Comparison of ENCODE assay signal across 12 cellular contexts in the genomic region with DNA sequence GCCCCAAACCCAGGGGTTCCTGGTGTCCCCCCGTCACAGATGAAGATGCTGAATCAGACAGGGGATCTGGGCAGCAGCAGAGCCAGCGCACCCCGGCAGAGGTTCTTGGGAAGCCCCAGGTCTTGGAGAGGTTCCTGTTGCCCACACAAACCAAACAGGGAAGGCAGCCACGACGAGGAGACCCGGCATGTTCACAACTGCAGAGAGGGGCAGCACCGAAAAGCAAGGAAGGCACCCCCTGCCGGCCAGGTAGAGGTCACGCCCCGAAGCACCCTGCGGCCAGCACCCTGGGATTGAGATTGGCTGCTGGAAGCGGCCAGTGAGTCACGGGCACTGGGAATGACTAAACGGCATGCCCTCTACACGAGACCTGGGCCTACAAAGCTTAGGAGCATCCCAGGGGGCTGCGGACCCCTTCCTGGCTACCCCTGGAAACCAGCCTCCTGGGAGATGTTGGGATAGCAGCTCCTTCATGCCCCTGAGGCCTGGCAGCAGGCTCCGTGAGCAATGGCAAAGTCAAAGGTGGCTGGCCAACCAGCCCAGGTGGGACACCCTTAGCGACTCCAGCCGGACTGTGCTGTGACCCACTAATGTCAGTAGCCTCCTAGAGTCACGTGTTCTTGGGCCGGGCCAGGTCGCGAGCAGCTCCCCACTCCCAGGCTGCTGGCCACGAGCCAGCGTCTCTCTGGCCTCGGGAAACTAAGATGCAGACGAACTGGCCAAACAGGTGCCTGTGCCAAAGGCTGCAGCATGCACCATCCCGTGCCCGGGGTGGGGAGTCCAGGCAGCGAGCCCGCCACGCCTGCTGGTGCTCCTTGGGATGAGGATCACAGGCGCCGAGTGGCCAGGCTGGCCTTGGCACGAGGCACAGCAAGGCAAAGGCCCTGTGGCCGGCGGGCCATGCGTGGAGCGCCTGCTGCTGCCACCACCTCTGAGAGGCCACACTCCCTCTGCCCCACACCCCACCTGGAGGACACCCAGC. TPM values are rescaled to one million over a fixed set of nuclear protein-coding genes. Genes with fewer than 3 reads are reported as not detected.
DNase-seq lines count a peak whose midpoint lies in the region; ATAC-seq, FAIRE-seq and TF ChIP-seq lines count a peak whose summit lies in the region.
"Had no signal": no experiment of that assay in that cellular context is flagged by ENCODE, and none has a peak within 500 bp of the region (broad histone marks: within the 10 kb centered on the region; RNA-seq: fewer than 3 reads in every experiment).

No MANE protein-coding gene starts in this region.

- H3K9me1 ChIP-seq in K562 (ENCODE audit: control insufficient read depth, insufficient read depth, low read length) (peaks cover 27% of the 10 kb centered on the region), keratinocyte (ENCODE audit: control insufficient read depth, extremely low read depth, insufficient read depth, low read length) (peaks cover 9% of the 10 kb centered on the region)

- in situ Hi-C loops in K562 (cut with MboI): no loop called here

- TF ChIP-seq CTCF in K562 (IDR thresholded peaks at IDR 0.05 in 2 of 3, conservative IDR thresholded peaks at IDR 0.05 in 1 of 3; ENCODE audit: insufficient read depth in 2 of 3, low read depth in 1 of 3, low read length in 3 of 3) (no peak), keratinocyte (optimal IDR thresholded peaks at IDR 0.05 in 1 of 3, IDR thresholded peaks at IDR 0.05 in 1 of 3, conservative IDR thresholded peaks at IDR 0.05 in 1 of 3; ENCODE audit: extremely low read depth in 1 of 3, insufficient read depth in 2 of 3, low read length in 3 of 3) (peak; percentile 16 to 46 (median 46)), stomach (IDR thresholded peaks at IDR 0.05) (peak in 1 of 7 experiments; percentile 6)

- H3K79me2 ChIP-seq in K562 (ENCODE audit: control insufficient read depth, insufficient read depth, low read length) (peaks cover 95% of the 10 kb centered on the region), keratinocyte (ENCODE audit: control insufficient read depth, insufficient read depth, low read length) (peaks cover 66% of the 10 kb centered on the region)

- POLR2A ChIA-PET in K562 (lab: Yijun Ruan, JAX): interaction anchor here (0.6 kb wide), 1 partner anchor 158 kb away, joined by 3 read pairs; no protein-coding TSS in a partner anchor

- H3K9ac ChIP-seq in K562 (ENCODE audit: insufficient read depth in 1 of 2, low read depth in 2 of 2, low read length in 2 of 2) (peak overlapping the region in 1 of 2 experiments; percentile 69; a peak in 1 of 4 replicates), keratinocyte (ENCODE audit: control insufficient read depth, extremely low read depth, insufficient read depth, low read length) (peak overlapping the region; percentile 22)

- H3K9me3 ChIP-seq in K562 (replicated peaks; ENCODE audit: control insufficient read depth, insufficient read depth, low read depth, low read length): no peaks in the 10 kb centered on the region
- H3K9me3 ChIP-seq in keratinocyte (ENCODE audit: control insufficient read depth, low read depth, low read length): no peaks in the 10 kb centered on the region
- H3K9me3 ChIP-seq in stomach: no peaks in the 10 kb centered on the region

- intact Hi-C loops in K562 (cut with micrococcal nuclease) (no loop called here), stomach (cut with DNase I; ENCODE audit: low total_unique reads) (no loop called here)

- FAIRE-seq in K562 (lab: Jason Lieb, UNC) (no peak), keratinocyte (lab: Jason Lieb, UNC) (no peak)

- TF ChIP-seq POLR2A in K562 (conservative IDR thresholded peaks at IDR 0.05): no peak
- TF ChIP-seq POLR2A in stomach (IDR thresholded peaks at IDR 0.05): no peak

- no peak for ATAC-seq in K562
- ATAC-seq: CD8-positive, alpha-beta T cell had no signal

- H3K4me3 ChIP-seq in H7 (ENCODE audit: insufficient read depth, low read depth, low read length) (no peak overlapping the region), K562 (no peak overlapping the region), keratinocyte (ENCODE audit: control insufficient read depth in 2 of 3, extremely low read depth in 1 of 3, insufficient read depth in 2 of 3, low read depth in 1 of 3, low read length in 3 of 3) (peak overlapping the region in 1 of 3 experiments; percentile 19), stomach (no peak overlapping the region)

- TF ChIP-seq RAD21 in K562 (CRISPR knock-in tag; conservative IDR thresholded peaks at IDR 0.05 in 1 of 2, IDR thresholded peaks at IDR 0.05 in 1 of 2): no peak

- dilution Hi-C loops in keratinocyte (cut with MboI; ENCODE audit: extremely low pct_ligation_motif_present, low sequenced_read_pairs): no loop called here

- TF ChIP-seq EP300 in K562 (IDR thresholded peaks at IDR 0.05; ENCODE audit: low read length) (no peak), stomach (IDR thresholded peaks at IDR 0.05) (no peak)

- DNase-seq in H7: peak; percentile 72
- no peak for DNase-seq in K562 (ENCODE audit: extremely low read depth in 1 of 4, low spot score in 3 of 4)
- DNase-seq in keratinocyte (ENCODE audit: low read depth, low spot score): no peak
- DNase-seq in stomach: peak; percentile 99
- DNase-seq in NCI-H1092 treated with DMSO at 0.1 percent for 48 hours (lab: John Stamatoyannopoulos, UW): no peak
- no peak for DNase-seq in SHP77 (lab: John Stamatoyannopoulos, UW)
- no peak for DNase-seq in NCI-H2107 (lab: John Stamatoyannopoulos, UW)
- no peak for DNase-seq in cortex of kidney (lab: John Stamatoyannopoulos, UW)
- DNase-seq: activated CD4-positive, alpha-beta T cell treated with anti-CD3 and anti-CD28 coated beads, Interleukin-2, amount 10 ng/mL, durations not matched to agents 7 days and 5 days; activated gamma-delta T cell; CD8-positive, alpha-beta T cell; NCI-H146 had no signal

- BruUV-seq in K562 (replicated peaks; lab: Mats Ljungman, UMichigan): no TSS peak

- H2AFZ ChIP-seq in K562 (ENCODE audit: low read depth, low read length) (no peak overlapping the region), keratinocyte (ENCODE audit: control insufficient read depth, low read length) (no peak overlapping the region)

- WGBS in K562 (ENCODE audit: insufficient coverage, low coverage, missing lambda C conversion rate): 91% methylated on average over 29 of the region's 39 CpGs
- WGBS in stomach, 5 donors: 39 to 68% (median 49%) methylated on average over 14 to 39 of the region's 39 CpGs

- H3K36me3 ChIP-seq in H7 (replicated peaks; ENCODE audit: control insufficient read depth, insufficient read depth, low read length) (no peaks in the 10 kb centered on the region), K562 (ENCODE audit: control insufficient read depth, insufficient read depth, low read length) (peaks cover 9% of the 10 kb centered on the region; the same call in 2 of the 3 replicates), keratinocyte (ENCODE audit: control insufficient read depth in 2 of 2, extremely low read depth in 1 of 2, insufficient read depth in 2 of 2, low read length in 2 of 2) (peaks cover 2 to 4% of the 10 kb centered on the region in 2 experiments), stomach (no peaks in the 10 kb centered on the region)

- peaks cover 27 to 70% of the 10 kb centered on the region in 2 experiments for H3K4me1 ChIP-seq in K562 (replicated peaks in 1 of 2; ENCODE audit: control insufficient read depth in 2 of 2, insufficient read depth in 2 of 2, low read length in 2 of 2)
- H3K4me1 ChIP-seq in keratinocyte (ENCODE audit: control insufficient read depth, extremely low read depth, insufficient read depth, low read length): peaks cover 47% of the 10 kb centered on the region
- H3K4me1 ChIP-seq in stomach: peaks cover 84 to 99% (median 93%) of the 10 kb centered on the region in 4 donors

- no peaks in the 10 kb centered on the region for H3K27me3 ChIP-seq in H7 (ENCODE audit: control insufficient read depth, insufficient read depth, low read length)
- H3K27me3 ChIP-seq in K562 (ENCODE audit: control insufficient read depth in 2 of 2, insufficient read depth in 2 of 2, low read length in 2 of 2): no peaks in the 10 kb centered on the region
- no peaks in the 10 kb centered on the region for H3K27me3 ChIP-seq in keratinocyte (ENCODE audit: control insufficient read depth, extremely low read depth, insufficient read depth, low read length)
- H3K27me3 ChIP-seq in stomach: no peaks in the 10 kb centered on the region

- H3K4me2 ChIP-seq in K562 (ENCODE audit: insufficient read depth, low read length) (no peak overlapping the region), keratinocyte (ENCODE audit: control insufficient read depth, extremely low read depth, insufficient read depth, low read depth, low read length) (peak overlapping the region; percentile 32)

- CTCF ChIA-PET in K562 (lab: Yijun Ruan, JAX; ENCODE audit: low intra/inter-chr PET ratio): no interaction called here

- peaks cover 46% of the 10 kb centered on the region for H4K20me1 ChIP-seq in K562 (replicated peaks; ENCODE audit: control insufficient read depth, insufficient read depth, low read length)
- peaks cover 56% of the 10 kb centered on the region for H4K20me1 ChIP-seq in keratinocyte (ENCODE audit: control insufficient read depth, extremely low read depth, insufficient read depth, low read length)

- no peak overlapping the region for H3K27ac ChIP-seq in K562 (ENCODE audit: extremely low read depth, low read depth, low read length)
- no peak overlapping the region for H3K27ac ChIP-seq in keratinocyte (ENCODE audit: control insufficient read depth, insufficient read depth, low read length)
- H3K27ac ChIP-seq in stomach: peak overlapping the region; percentile 76 to 83 (median 80)

RNA-seq across cellular contexts. Expression of a gene that starts 43.2 kb away (rescaled TPM):
- total RNA-seq in H7 (2014; rRNA removed; shearing (Covaris generic)): 16.1 and 17.3 TPM in 2 replicates
- 19.8 and 49.9 TPM in 2 replicates for total RNA-seq in K562 (2011; cell fraction: chromatin; rRNA removed; ENCODE audit: low replicate concordance)
- total RNA-seq in K562 (2011; cell fraction: nucleolus; rRNA removed): 31.4 and 31.6 TPM in 2 replicates
- 16.6 and 20.8 TPM in 2 replicates for total RNA-seq in K562 (2011; cell fraction: nucleoplasm; rRNA removed)
- total RNA-seq in K562 (2014; rRNA removed) (15.4 and 20.0 TPM in 2 replicates), K562 (2014; rRNA removed; fragmentation: Illumina TruSeq; extraction: Trizol) (4.2 and 5.0 TPM in 2 replicates), K562 (2015; rRNA removed; fragmentation: Illumina TruSeq; extraction: Trizol) (16.1 and 16.7 TPM in 2 replicates), K562 (2021) (63.5 and 67.6 TPM in 2 replicates), stomach (10 to 100 TPM in 3 of 5 donors, 1 to 10 TPM in 2; 3.1 to 30.4 (median 16.7) TPM)
- polyA plus RNA-seq in K562 (2011; rRNA removed) (9.4 and 16.8 TPM in 2 replicates), K562 (2014; fragmentation: Illumina TruSeq; extraction: Trizol) (20.0 and 33.6 TPM in 2 replicates), K562 (2014; fragmentation: Nextera tagmentation; extraction: Ambion mirVana) (under 1 TPM; 0.23 to 0.35 TPM), K562 (2014; rRNA removed) (25.1 and 31.8 TPM in 2 replicates), keratinocyte (8.2 to 13.8 TPM (median 8.3 TPM) in 3 replicates), stomach (10 to 100 TPM; 21.2 to 33.8 (median 27.4) TPM)
- polyA plus RNA-seq in K562 (2011; cell fraction: cytosol; rRNA removed): 12.6 and 29.0 TPM in 2 replicates
- 37.6 and 84.7 TPM in 2 replicates for polyA plus RNA-seq in K562 (2011; cell fraction: nucleus; rRNA removed)
- 36.7 and 56.3 TPM in 2 replicates for polyA plus RNA-seq in K562 (2012)
- 4.5 and 7.6 TPM in 2 replicates for polyA minus RNA-seq in K562 (2011; rRNA and poly(A)+ RNA removed)
- 38.5 and 38.8 TPM in 2 replicates for polyA minus RNA-seq in K562 (2011; cell fraction: cytosol; rRNA and poly(A)+ RNA removed)
- 9.6 and 11.2 TPM in 2 replicates for polyA minus RNA-seq in K562 (2011; cell fraction: nucleus; rRNA and poly(A)+ RNA removed)
- 4.5 TPM for polyA plus RNA-seq in keratinocyte (2011; ENCODE audit: low read depth)
- polyA plus RNA-seq in keratinocyte (2011; cell fraction: cytosol; rRNA removed): 8.5 and 16.1 TPM in 2 replicates
- polyA plus RNA-seq in keratinocyte (2011; cell fraction: nucleus; rRNA removed): 13.8 and 20.5 TPM in 2 replicates
- 12.8 and 24.9 TPM in 2 replicates for polyA plus RNA-seq in keratinocyte (2012; ENCODE audit: low replicate concordance)
- polyA minus RNA-seq in keratinocyte: 9.5 to 34.4 TPM (median 12.5 TPM) in 3 replicates
- polyA minus RNA-seq in keratinocyte (2011; cell fraction: cytosol; rRNA and poly(A)+ RNA removed): 55.6 TPM
- polyA minus RNA-seq in keratinocyte (2011; cell fraction: nucleus; rRNA and poly(A)+ RNA removed): 10.5 and 11.4 TPM in 2 replicates

Comparison
In these comparisons a context has a peak if more than half of its experiments do, and no peak if none do; other contexts are left out.
1. DNase-seq: peak in H7 (single experiment) and stomach (single experiment); none in K562 (0 of 4), keratinocyte (single experiment), NCI-H1092 treated with DMSO at 0.1 percent for 48 hours (single experiment), SHP77 (0 of 2), NCI-H2107 (single experiment) and cortex of kidney (single experiment).
2. H3K27ac ChIP-seq: peak in stomach (5 of 5); none in K562 (single experiment) and keratinocyte (single experiment).
3. CTCF ChIP-seq: peak in keratinocyte (3 of 3); none in K562 (0 of 3).